9 cellular contexts compared by ENCODE assay signal in the genomic region with DNA sequence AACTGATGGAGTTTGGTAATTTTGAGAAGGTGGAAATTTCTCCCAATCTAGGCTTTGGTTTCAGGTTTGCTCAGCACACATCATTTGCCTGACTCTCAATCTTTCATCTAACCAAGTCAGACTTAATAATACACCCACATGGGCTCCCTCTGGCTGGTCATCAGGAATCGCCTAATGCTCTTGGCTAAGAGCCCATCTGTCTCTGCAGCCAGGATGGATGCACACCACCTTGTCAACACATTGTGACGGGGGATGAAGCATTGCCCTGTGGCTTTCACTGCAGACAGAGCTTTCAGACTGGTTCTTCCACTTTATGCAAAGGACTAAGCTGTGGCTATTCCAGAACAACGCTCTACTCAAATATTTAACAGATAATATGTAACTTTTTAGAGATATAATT. TPM values are rescaled to one million over a fixed set of nuclear protein-coding genes. Genes with fewer than 3 reads are reported as not detected.
DNase-seq lines count a peak whose midpoint lies in the region; ATAC-seq, FAIRE-seq and TF ChIP-seq lines count a peak whose summit lies in the region.
"Had no signal": no experiment of that assay in that cellular context is flagged by ENCODE, and none has a peak within 500 bp of the region (broad histone marks: within the 10 kb centered on the region; RNA-seq: fewer than 3 reads in every experiment).

No MANE protein-coding gene starts in this region.

- intact Hi-C loops in colonic mucosa (cut with DNase I), result no loop called here

- H3K4me3 ChIP-seq in astrocyte (ENCODE audit: insufficient read depth, low read depth, low read length) (no peak overlapping the region), colonic mucosa (no peak overlapping the region)
- H3K4me3 ChIP-seq: coronary artery had no signal

- no peak for FAIRE-seq in astrocyte (lab: Jason Lieb, UNC)
- FAIRE-seq: TTC549 had no signal

- H3K4me1 ChIP-seq in astrocyte (ENCODE audit: insufficient read depth, low read length), result peaks cover 2% of the 10 kb centered on the region
- H3K4me1 ChIP-seq in colonic mucosa, result no peaks in the 10 kb centered on the region

- no peaks in the 10 kb centered on the region for H3K4me1 Mint-ChIP-seq in astrocyte (ENCODE audit: low read depth, unreplicated experiment)

- no peak overlapping the region for H3K27ac ChIP-seq in astrocyte (ENCODE audit: low read depth, low read length)
- no peak overlapping the region for H3K27ac ChIP-seq in colonic mucosa
- H3K27ac ChIP-seq: coronary artery had no signal

- peaks cover 3% of the 10 kb centered on the region for H4K20me1 ChIP-seq in astrocyte (ENCODE audit: insufficient read depth, low read length)

- H3K4me2 ChIP-seq in astrocyte (ENCODE audit: low read length), result no peak overlapping the region

- H3K27me3 Mint-ChIP-seq in astrocyte (ENCODE audit: low read depth, unreplicated experiment), result no peaks in the 10 kb centered on the region

- H2AFZ ChIP-seq in astrocyte (ENCODE audit: low read depth, low read length), result no peak overlapping the region

- DNase-seq in GM04503 (ENCODE audit: low read depth), result peak; percentile 40
- DNase-seq in NCI-H1417 treated with DMSO at 0.1 percent for 48 hours (lab: John Stamatoyannopoulos, UW), result peak; percentile 54
- DNase-seq in astrocyte (ENCODE audit: low read depth), result peak; percentile 68
- peak; percentile 37 to 82 for DNase-seq in lung microvascular endothelial cell (ENCODE audit: low read depth in 2 of 2)
- DNase-seq in colonic mucosa, result no peak
- DNase-seq in ecto neural progenitor cell (ENCODE audit: low spot score), result no peak

- H3K27me3 ChIP-seq in astrocyte (ENCODE audit: insufficient read depth, low read length) (no peaks in the 10 kb centered on the region), colonic mucosa (no peaks in the 10 kb centered on the region)

- H3K9me3 ChIP-seq in astrocyte (ENCODE audit: insufficient read depth, low read depth, low read length), result no peaks in the 10 kb centered on the region
- H3K9me3 ChIP-seq in colonic mucosa, result no peaks in the 10 kb centered on the region

- TF ChIP-seq CTCF in astrocyte (IDR thresholded peaks at IDR 0.05; ENCODE audit: insufficient read depth, low read depth, low read length), result no peak
- no peak for TF ChIP-seq CTCF in colonic mucosa (IDR thresholded peaks at IDR 0.05)

- H3K9ac ChIP-seq in astrocyte (ENCODE audit: low read length) (no peak overlapping the region), colonic mucosa (ENCODE audit: low read depth in 2 of 2, low read length in 2 of 2) (no peak overlapping the region)

- H3K36me3 ChIP-seq in astrocyte (ENCODE audit: insufficient read depth, low read length), result no peaks in the 10 kb centered on the region
- no peaks in the 10 kb centered on the region for H3K36me3 ChIP-seq in colonic mucosa

- peaks cover 2% of the 10 kb centered on the region for H3K9me3 Mint-ChIP-seq in astrocyte (ENCODE audit: unreplicated experiment)

- H3K27ac Mint-ChIP-seq in astrocyte (ENCODE audit: unreplicated experiment), result no peak overlapping the region

- no peak for ATAC-seq in HG03354 (IDR thresholded peaks at IDR 0.05; ENCODE audit: poor library complexity, severe bottlenecking, unreplicated experiment)

- H3K4me3 Mint-ChIP-seq in astrocyte (ENCODE audit: unreplicated experiment), result no peak overlapping the region

- H3K79me2 ChIP-seq in astrocyte (ENCODE audit: insufficient read depth, low read length), result peaks cover 17% of the 10 kb centered on the region

- no peaks in the 10 kb centered on the region for H3K36me3 Mint-ChIP-seq in astrocyte (ENCODE audit: low read depth, unreplicated experiment)

RNA-seq across cellular contexts. Expression of a gene that starts 3.0 kb away (rescaled TPM):
- total RNA-seq in astrocyte, result 72.9 and 91.9 TPM in 2 replicates
- total RNA-seq in lung microvascular endothelial cell, result 27.7 and 66.9 TPM in 2 replicates
- total RNA-seq in colonic mucosa, result 10 to 100 TPM; 16.2 to 16.7 TPM

Comparison
In these comparisons a context has a peak if more than half of its experiments do, and no peak if none do; other contexts are left out.
1. DNase-seq: peak in GM04503 (single experiment), NCI-H1417 treated with DMSO at 0.1 percent for 48 hours (single experiment), astrocyte (single experiment) and lung microvascular endothelial cell (2 of 2); none in colonic mucosa (single experiment) and ecto neural progenitor cell (single experiment).